27 cellular contexts compared by ENCODE assay signal in genomic region chr12:3718100-3718499, GRCh38. TPM values are rescaled to one million over a fixed set of nuclear protein-coding genes. Genes with fewer than 3 reads are reported as not detected.
DNase-seq lines count a peak whose midpoint lies in the region; ATAC-seq and TF ChIP-seq lines count a peak whose summit lies in the region.
"Had no signal": no experiment of that assay in that cellular context is flagged by ENCODE, and none has a peak within 500 bp of the region (broad histone marks: within the 10 kb centered on the region; RNA-seq: fewer than 3 reads in every experiment).

No MANE protein-coding gene starts in this region.

- intact Hi-C loops in esophagus muscularis mucosa (cut with DNase I) = no loop called here
- intact Hi-C loops in naive thymus-derived CD4-positive, alpha-beta T cell (cut with micrococcal nuclease) = no loop called here
- intact Hi-C loops in activated CD4-positive, alpha-beta T cell treated with anti-CD3 and anti-CD28 coated beads for 36 hours (cut with DNase I, micrococcal nuclease) = no loop called here
- intact Hi-C loops in CD4-positive, alpha-beta memory T cell (cut with micrococcal nuclease) = no loop called here

- peaks cover 9 to 42% (median 24%) of the 10 kb centered on the region in 10 experiments for H3K4me1 ChIP-seq in BLaER1 treated with 17β-estradiol and CSF1 and Interleukin-3, amounts not matched to agents 10 nM and 100 nM
- no peaks in the 10 kb centered on the region for H3K4me1 ChIP-seq in esophagus muscularis mucosa
- no peaks in the 10 kb centered on the region for H3K4me1 ChIP-seq in naive thymus-derived CD4-positive, alpha-beta T cell (ENCODE audit: control insufficient read depth in 2 of 2, insufficient read depth in 2 of 2, low read length in 2 of 2)
- H3K4me1 ChIP-seq in CD4-positive, alpha-beta memory T cell (ENCODE audit: insufficient read depth, low read length) = no peaks in the 10 kb centered on the region
- H3K4me1 ChIP-seq: adrenal gland, breast epithelium, pancreas had no signal

- TF ChIP-seq CTCF in NB4 (IDR thresholded peaks at IDR 0.05; ENCODE audit: low read depth, low read length) (no peak), esophagus muscularis mucosa (IDR thresholded peaks at IDR 0.05) (no peak)

- no peak for TF ChIP-seq POLR2A in NB4 (IDR thresholded peaks at IDR 0.05; ENCODE audit: extremely low read depth, insufficient read length)
- TF ChIP-seq POLR2A in esophagus muscularis mucosa (IDR thresholded peaks at IDR 0.05; ENCODE audit: low read depth) = no peak

- no peak overlapping the region; a peak in 1 of 20 replicates for H3K4me3 ChIP-seq in BLaER1 treated with 17β-estradiol and CSF1 and Interleukin-3, amounts not matched to agents 10 nM and 100 nM
- H3K4me3 ChIP-seq in NB4 (ENCODE audit: low read depth, low read length) (no peak overlapping the region), esophagus muscularis mucosa (no peak overlapping the region)
- H3K4me3 ChIP-seq in naive thymus-derived CD4-positive, alpha-beta T cell (ENCODE audit: low read length) = no peak overlapping the region
- no peak overlapping the region for H3K4me3 ChIP-seq in CD4-positive, alpha-beta memory T cell (ENCODE audit: low read length in 2 of 2)
- H3K4me3 ChIP-seq: adrenal gland, breast epithelium, pancreas, transverse colon had no signal

- H3K4me1 Mint-ChIP-seq in naive thymus-derived CD4-positive, alpha-beta T cell = peaks cover 21 to 43% (median 33%) of the 10 kb centered on the region in 7 donors
- peaks cover 11% of the 10 kb centered on the region for H3K4me1 Mint-ChIP-seq in activated CD4-positive, alpha-beta T cell treated with anti-CD3 and anti-CD28 coated beads for 36 hours
- peaks cover 13 to 25% (median 16%) of the 10 kb centered on the region in 4 donors for H3K4me1 Mint-ChIP-seq in CD4-positive, alpha-beta memory T cell

- peak; percentile 94 for ATAC-seq in naive thymus-derived CD4-positive, alpha-beta T cell
- no peak for ATAC-seq in activated CD4-positive, alpha-beta T cell treated with anti-CD3 and anti-CD28 coated beads for 36 hours
- no peak for ATAC-seq in GM18502 (IDR thresholded peaks at IDR 0.05; ENCODE audit: poor library complexity, unreplicated experiment)
- ATAC-seq: pancreas; stimulated activated naive CD8-positive, alpha-beta T cell treated with anti-CD3 and anti-CD28 coated beads, Interleukin-15, amount 100 ng/mL, for 72 hours; T-cell; WTC11 had no signal

- TF ChIP-seq EP300 in esophagus muscularis mucosa (IDR thresholded peaks at IDR 0.05) = no peak

- H4K20me1 ChIP-seq in BLaER1 treated with 17β-estradiol and CSF1 and Interleukin-3, amounts not matched to agents 10 nM and 100 nM = peaks cover 0 to 20% (median 0%) of the 10 kb centered on the region in 11 experiments; a peak in 6 of 22 replicates

- H3K27ac Mint-ChIP-seq in naive thymus-derived CD4-positive, alpha-beta T cell = no peak overlapping the region
- H3K27ac Mint-ChIP-seq in activated CD4-positive, alpha-beta T cell treated with anti-CD3 and anti-CD28 coated beads for 36 hours = no peak overlapping the region
- no peak overlapping the region for H3K27ac Mint-ChIP-seq in CD4-positive, alpha-beta memory T cell
- H3K27ac Mint-ChIP-seq: activated CD4-positive, alpha-beta memory T cell treated with anti-CD3 and anti-CD28 coated beads for 36 hours; stimulated activated naive CD8-positive, alpha-beta T cell treated with anti-CD3 and anti-CD28 coated beads, Interleukin-15, amount 100 ng/mL, for 72 hours; T-cell; WTC11 had no signal

- no peak overlapping the region for H3K4me3 Mint-ChIP-seq in naive thymus-derived CD4-positive, alpha-beta T cell
- H3K4me3 Mint-ChIP-seq in activated CD4-positive, alpha-beta T cell treated with anti-CD3 and anti-CD28 coated beads for 36 hours = no peak overlapping the region
- no peak overlapping the region for H3K4me3 Mint-ChIP-seq in CD4-positive, alpha-beta memory T cell
- H3K4me3 Mint-ChIP-seq: activated CD4-positive, alpha-beta memory T cell treated with anti-CD3 and anti-CD28 coated beads for 36 hours; immature natural killer cell; stimulated activated naive CD8-positive, alpha-beta T cell treated with anti-CD3 and anti-CD28 coated beads, Interleukin-15, amount 100 ng/mL, for 72 hours; T-cell; WTC11 had no signal

- H3K36me3 Mint-ChIP-seq in naive thymus-derived CD4-positive, alpha-beta T cell = peaks cover 29 to 62% (median 48%) of the 10 kb centered on the region in 5 donors
- H3K36me3 Mint-ChIP-seq in activated CD4-positive, alpha-beta T cell treated with anti-CD3 and anti-CD28 coated beads for 36 hours (ENCODE audit: low read depth) = peaks cover 38% of the 10 kb centered on the region
- H3K36me3 Mint-ChIP-seq in CD4-positive, alpha-beta memory T cell = peaks cover 54 to 62% of the 10 kb centered on the region in 2 donors

- peak overlapping the region; percentile 13 to 75 (median 60); a peak in 20 of 22 replicates for H3K4me2 ChIP-seq in BLaER1 treated with 17β-estradiol and CSF1 and Interleukin-3, amounts not matched to agents 10 nM and 100 nM
- H3K4me2 ChIP-seq: KMS-11 had no signal

- H3K9me3 ChIP-seq in BLaER1 treated with 17β-estradiol and CSF1 and Interleukin-3, amounts not matched to agents 10 nM and 100 nM (replicated peaks in 1 of 11) = peaks cover 0 to 11% (median 0%) of the 10 kb centered on the region in 11 experiments; a peak in 2 of 22 replicates
- no peaks in the 10 kb centered on the region for H3K9me3 ChIP-seq in esophagus muscularis mucosa
- H3K9me3 ChIP-seq in naive thymus-derived CD4-positive, alpha-beta T cell (ENCODE audit: control insufficient read depth in 2 of 3, low read length in 3 of 3) = peaks cover 0 to 10% (median 0%) of the 10 kb centered on the region in 3 experiments
- peaks cover 0 to 11% of the 10 kb centered on the region in 2 donors for H3K9me3 ChIP-seq in CD4-positive, alpha-beta memory T cell (ENCODE audit: control insufficient read depth in 1 of 2, low read length in 2 of 2)
- H3K9me3 ChIP-seq: adrenal gland, breast epithelium, pancreas, transverse colon had no signal

- H3K27me3 Mint-ChIP-seq in naive thymus-derived CD4-positive, alpha-beta T cell = no peaks in the 10 kb centered on the region
- no peaks in the 10 kb centered on the region for H3K27me3 Mint-ChIP-seq in activated CD4-positive, alpha-beta T cell treated with anti-CD3 and anti-CD28 coated beads for 36 hours
- H3K27me3 Mint-ChIP-seq in CD4-positive, alpha-beta memory T cell = no peaks in the 10 kb centered on the region
- H3K27me3 Mint-ChIP-seq: activated CD4-positive, alpha-beta memory T cell treated with anti-CD3 and anti-CD28 coated beads for 36 hours; stimulated activated naive CD8-positive, alpha-beta T cell treated with anti-CD3 and anti-CD28 coated beads, Interleukin-15, amount 100 ng/mL, for 72 hours; T-cell had no signal

- POLR2A ChIA-PET in naive thymus-derived CD4-positive, alpha-beta T cell (lab: Charles Lee) = no interaction called here
- POLR2A ChIA-PET in activated CD4-positive, alpha-beta T cell treated with anti-CD3 and anti-CD28 coated beads for 36 hours (lab: Charles Lee) = no interaction called here
- POLR2A ChIA-PET in CD4-positive, alpha-beta memory T cell (lab: Charles Lee; ENCODE audit: partially characterized antibody) = no interaction called here

- H3K9me3 Mint-ChIP-seq in naive thymus-derived CD4-positive, alpha-beta T cell = peaks cover 0 to 24% (median 10%) of the 10 kb centered on the region in 11 donors
- peaks cover 7% of the 10 kb centered on the region for H3K9me3 Mint-ChIP-seq in activated CD4-positive, alpha-beta T cell treated with anti-CD3 and anti-CD28 coated beads for 36 hours (ENCODE audit: low read depth)
- H3K9me3 Mint-ChIP-seq in CD4-positive, alpha-beta memory T cell = peaks cover 0 to 18% (median 7%) of the 10 kb centered on the region in 8 donors
- H3K9me3 Mint-ChIP-seq: immature natural killer cell had no signal

- CTCF ChIA-PET in naive thymus-derived CD4-positive, alpha-beta T cell (lab: Charles Lee) = no interaction called here
- CTCF ChIA-PET in activated CD4-positive, alpha-beta T cell treated with anti-CD3 and anti-CD28 coated beads for 36 hours (lab: Charles Lee) = no interaction called here
- CTCF ChIA-PET in CD4-positive, alpha-beta memory T cell (lab: Charles Lee; ENCODE audit: partially characterized antibody) = no interaction called here

- DNase-seq in NB4 (ENCODE audit: low read depth) = peak; percentile 52
- peak; percentile 86 for DNase-seq in esophagus muscularis mucosa (ENCODE audit: extremely low spot score)
- DNase-seq in naive thymus-derived CD4-positive, alpha-beta T cell = no peak
- DNase-seq in activated CD4-positive, alpha-beta T cell treated with anti-CD3 and anti-CD28 coated beads for 36 hours = no peak
- no peak for DNase-seq in HCEC 1CT
- DNase-seq in CD4-positive, alpha-beta memory T cell = no peak
- DNase-seq: activated CD4-positive, alpha-beta memory T cell treated with anti-CD3 and anti-CD28 coated beads for 36 hours; activated T-cell treated with anti-CD3 and anti-CD28 coated beads, Interleukin-2, amount 50 U/mL, for 1 hour; adrenal gland; COR-L47; DND-41; immature natural killer cell; mammary epithelial cell; NCI-H1105; NCI-H2081; NCI-H510A; NK-92 treated with Interleukin-12 subunit alpha and Interleukin-12 subunit beta, amount 100 ng/mL, for 24 hours; pancreas; stimulated activated naive CD8-positive, alpha-beta T cell treated with anti-CD3 and anti-CD28 coated beads, Interleukin-15, amount 100 ng/mL, for 72 hours had no signal

- H3K9ac ChIP-seq in BLaER1 treated with 17β-estradiol and CSF1 and Interleukin-3, amounts not matched to agents 10 nM and 100 nM = no peak overlapping the region
- H3K9ac ChIP-seq: KMS-11 had no signal

- peak overlapping the region in 6 of 11 experiments; percentile 18 to 56 (median 38); a peak in 12 of 22 replicates for H3K27ac ChIP-seq in BLaER1 treated with 17β-estradiol and CSF1 and Interleukin-3, amounts not matched to agents 10 nM and 100 nM
- H3K27ac ChIP-seq in esophagus muscularis mucosa (replicated peaks in 1 of 4) = no peak overlapping the region
- H3K27ac ChIP-seq in naive thymus-derived CD4-positive, alpha-beta T cell (ENCODE audit: low read depth, low read length) = no peak overlapping the region
- no peak overlapping the region for H3K27ac ChIP-seq in CD4-positive, alpha-beta memory T cell (ENCODE audit: low read depth, low read length)
- H3K27ac ChIP-seq: adrenal gland, breast epithelium, KMS-11, pancreas, RWPE1 had no signal

- no peaks in the 10 kb centered on the region for H3K27me3 ChIP-seq in BLaER1 treated with 17β-estradiol and CSF1 and Interleukin-3, amounts not matched to agents 10 nM and 100 nM
- H3K27me3 ChIP-seq in esophagus muscularis mucosa = no peaks in the 10 kb centered on the region
- no peaks in the 10 kb centered on the region for H3K27me3 ChIP-seq in naive thymus-derived CD4-positive, alpha-beta T cell (ENCODE audit: control insufficient read depth in 2 of 2, insufficient read depth in 2 of 2, low read length in 2 of 2)
- H3K27me3 ChIP-seq in CD4-positive, alpha-beta memory T cell (ENCODE audit: insufficient read depth, low read length) = no peaks in the 10 kb centered on the region
- H3K27me3 ChIP-seq: adrenal gland, breast epithelium, pancreas, transverse colon had no signal

- peaks cover 10 to 95% (median 80%) of the 10 kb centered on the region in 11 experiments; a peak in 21 of 22 replicates for H3K36me3 ChIP-seq in BLaER1 treated with 17β-estradiol and CSF1 and Interleukin-3, amounts not matched to agents 10 nM and 100 nM
- H3K36me3 ChIP-seq in esophagus muscularis mucosa = no peaks in the 10 kb centered on the region
- peaks cover 0 to 25% (median 4%) of the 10 kb centered on the region in 3 experiments for H3K36me3 ChIP-seq in naive thymus-derived CD4-positive, alpha-beta T cell (ENCODE audit: control insufficient read depth in 2 of 3, insufficient read depth in 3 of 3, low read length in 3 of 3)
- peaks cover 1% of the 10 kb centered on the region for H3K36me3 ChIP-seq in CD4-positive, alpha-beta memory T cell (ENCODE audit: insufficient read depth, low read length)
- H3K36me3 ChIP-seq: adrenal gland, breast epithelium, pancreas, transverse colon had no signal

- WGBS in esophagus muscularis mucosa = 72% methylated on average over 4 of the region's 4 CpGs

RNA-seq across cellular contexts. Expression of gene CRACR2A, which starts 34.8 kb away (rescaled TPM):
- total RNA-seq in esophagus muscularis mucosa = 1 to 10 TPM; 1.1 to 3.3 (median 2.8) TPM
- total RNA-seq in naive thymus-derived CD4-positive, alpha-beta T cell = 10 to 100 TPM; 31.4 to 40.3 (median 39.4) TPM
- polyA plus RNA-seq in naive thymus-derived CD4-positive, alpha-beta T cell = 10 to 100 TPM in 1 of 2 donors, 1 to 10 TPM in 1; 8.2 to 19.9 TPM
- 10 to 100 TPM; 19.2 to 22.5 TPM for total RNA-seq in activated CD4-positive, alpha-beta T cell treated with anti-CD3 and anti-CD28 coated beads for 36 hours
- 10 to 100 TPM; 34.4 to 37.6 TPM for total RNA-seq in CD4-positive, alpha-beta memory T cell
- 10 to 100 TPM in 1 of 2 donors, 1 to 10 TPM in 1; 5.6 to 21.4 TPM for polyA plus RNA-seq in CD4-positive, alpha-beta memory T cell

Comparison
In these comparisons a context has a peak if more than half of its experiments do, and no peak if none do; other contexts are left out.
1. H3K27ac ChIP-seq: peak in BLaER1 treated with 17β-estradiol and CSF1 and Interleukin-3, amounts not matched to agents 10 nM and 100 nM (6 of 11); none in esophagus muscularis mucosa (0 of 4), naive thymus-derived CD4-positive, alpha-beta T cell (single experiment) and CD4-positive, alpha-beta memory T cell (single experiment).
2. DNase-seq: peak in NB4 (single experiment) and esophagus muscularis mucosa (single experiment); none in naive thymus-derived CD4-positive, alpha-beta T cell (0 of 9), activated CD4-positive, alpha-beta T cell treated with anti-CD3 and anti-CD28 coated beads for 36 hours (single experiment), HCEC 1CT (single experiment) and CD4-positive, alpha-beta memory T cell (0 of 5).
3. RNA of gene CRACR2A, which starts 34.8 kb away (total RNA-seq): 31.4 to 40.3 TPM in naive thymus-derived CD4-positive, alpha-beta T cell, 34.4 to 37.6 TPM in CD4-positive, alpha-beta memory T cell and 19.2 to 22.5 TPM in activated CD4-positive, alpha-beta T cell treated with anti-CD3 and anti-CD28 coated beads for 36 hours; 1.1 to 3.3 TPM in esophagus muscularis mucosa; every median in the first group is over 4 times any median in the second.